Comparison of ENCODE assay signal across 8 cellular contexts in the genomic region with DNA sequence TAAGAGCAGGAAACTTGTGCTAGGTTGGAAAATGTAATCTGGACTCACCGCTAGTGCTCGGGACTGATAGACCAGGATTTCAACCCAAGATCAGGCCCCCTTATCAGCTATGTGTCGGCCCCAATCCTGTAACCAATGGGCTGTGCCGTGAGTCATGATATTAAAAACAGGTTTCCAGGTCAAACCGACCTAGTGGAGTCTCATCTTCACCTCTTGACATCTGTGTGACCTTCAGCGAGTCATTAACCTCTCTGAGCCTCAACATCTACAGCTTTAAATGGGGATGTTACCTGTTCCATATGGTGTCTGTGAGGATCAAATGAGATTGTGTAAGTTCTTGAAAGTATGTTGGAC. TPM values are rescaled to one million over a fixed set of nuclear protein-coding genes. Genes with fewer than 3 reads are reported as not detected.
A peak's percentile ranks its signal among the peaks of the same experiment; 100 is the strongest.
DNase-seq lines count a peak whose midpoint lies in the region; ATAC-seq and TF ChIP-seq lines count a peak whose summit lies in the region.

No MANE protein-coding gene starts in this region.

- no peaks in the 10 kb centered on the region for H3K27me3 Mint-ChIP-seq in endodermal cell (ENCODE audit: insufficient read depth)
- no peaks in the 10 kb centered on the region for H3K27me3 Mint-ChIP-seq in neural progenitor cell (ENCODE audit: insufficient read depth, low read depth)

- H3K9me3 Mint-ChIP-seq in endodermal cell (no peaks in the 10 kb centered on the region), neural progenitor cell (no peaks in the 10 kb centered on the region)

- peak overlapping the region; percentile 96 for H3K27ac Mint-ChIP-seq in endodermal cell
- no peak overlapping the region for H3K27ac Mint-ChIP-seq in neural progenitor cell

- POLR2A ChIA-PET in OCI-LY7 (lab: Charles Lee): interaction anchor here (1.1 kb wide), 1 partner anchor 70 kb away, joined by 3 read pairs; the partner anchor contains the start of gene CARHSP1

- H3K27me3 ChIP-seq in endodermal cell (ENCODE audit: control insufficient read depth, insufficient read depth, low read length, poor library complexity, severe bottlenecking): no peaks in the 10 kb centered on the region
- H3K27me3 ChIP-seq in neural progenitor cell: no peaks in the 10 kb centered on the region

- intact Hi-C loops in OCI-LY7 (cut with micrococcal nuclease; ENCODE audit: unreplicated experiment): loop anchor here (5.0 kb wide), 1 partner anchor 84 kb away; the partner anchor contains the start of gene LITAFD

- H3K36me3 ChIP-seq in OCI-LY7 (ENCODE audit: insufficient read depth, low read length) (peaks cover 49% of the 10 kb centered on the region), endodermal cell (ENCODE audit: control insufficient read depth, insufficient read depth, low read length) (peaks cover 50% of the 10 kb centered on the region), neural progenitor cell (no peaks in the 10 kb centered on the region)

- H4K20me1 ChIP-seq in OCI-LY7 (ENCODE audit: insufficient read depth, low read length) (peaks cover 13% of the 10 kb centered on the region), neural progenitor cell (ENCODE audit: low read depth) (peaks cover 5% of the 10 kb centered on the region)

- BruUV-seq in OCI-LY7 (replicated peaks; lab: Mats Ljungman, UMichigan): no TSS peak

- H3K4me1 Mint-ChIP-seq in endodermal cell (peaks cover 17% of the 10 kb centered on the region), neural progenitor cell (peaks cover 20% of the 10 kb centered on the region)

- no peaks in the 10 kb centered on the region for H3K9me3 ChIP-seq in OCI-LY7 (ENCODE audit: low read length)
- H3K9me3 ChIP-seq in endodermal cell (ENCODE audit: control insufficient read depth, low read length): no peaks in the 10 kb centered on the region
- no peaks in the 10 kb centered on the region for H3K9me3 ChIP-seq in neural progenitor cell (ENCODE audit: low read depth)

- peak overlapping the region; percentile 33 for H3K27ac ChIP-seq in OCI-LY7 (ENCODE audit: low read depth, low read length, poor library complexity, severe bottlenecking)
- no peak overlapping the region for H3K27ac ChIP-seq in endodermal cell (ENCODE audit: low read depth, low read length)
- no peak overlapping the region for H3K27ac ChIP-seq in neural progenitor cell

- TF ChIP-seq CTCF in OCI-LY7 (conservative IDR thresholded peaks at IDR 0.05; ENCODE audit: low read length) (no peak), endodermal cell (conservative IDR thresholded peaks at IDR 0.05) (no peak), neural progenitor cell (IDR thresholded peaks at IDR 0.05) (no peak)

- H3K36me3 Mint-ChIP-seq in endodermal cell (ENCODE audit: low read depth) (peaks cover 18% of the 10 kb centered on the region), neural progenitor cell (peaks cover 5% of the 10 kb centered on the region)

- peak overlapping the region; percentile 78 for H3K9ac ChIP-seq in endodermal cell (ENCODE audit: extremely low read depth, low read length, poor library complexity, severe bottlenecking)
- H3K9ac ChIP-seq in neural progenitor cell: peak overlapping the region; percentile 65

- H3K4me3 ChIP-seq in OCI-LY7 (ENCODE audit: low read depth, low read length, poor library complexity, severe bottlenecking) (peak overlapping the region; percentile 90), endodermal cell (ENCODE audit: low read length) (peak overlapping the region; percentile 94), neural progenitor cell (peak overlapping the region; percentile 71)

- DNase-seq in A172 (ENCODE audit: low spot score): peak; percentile 37
- peak; percentile 25 for DNase-seq in OCI-LY7 (ENCODE audit: low spot score)
- DNase-seq in endodermal cell: no peak
- DNase-seq in neural progenitor cell (ENCODE audit: low spot score): no peak
- DNase-seq in activated effector memory CD4-positive, alpha-beta T cell treated with Interleukin-2 at 50 U/mL for 16 hours: no peak
- no peak for DNase-seq in effector CD8-positive, alpha-beta T cell (lab: John Stamatoyannopoulos, UW)
- no peak for DNase-seq in NCI-H1694 (lab: John Stamatoyannopoulos, UW)

- WGBS in endodermal cell (ENCODE audit: insufficient coverage in 1 of 2, insufficient read length in 1 of 2), 2 experiments: 0 to 2% methylated on average over 6 of the region's 6 CpGs

- peak overlapping the region; percentile 91 for H3K4me3 Mint-ChIP-seq in endodermal cell
- peak overlapping the region; percentile 95 for H3K4me3 Mint-ChIP-seq in neural progenitor cell

- H3K4me1 ChIP-seq in OCI-LY7 (ENCODE audit: insufficient read depth, low read length, poor library complexity, severe bottlenecking): peaks cover 32% of the 10 kb centered on the region
- no peaks in the 10 kb centered on the region for H3K4me1 ChIP-seq in endodermal cell (ENCODE audit: control insufficient read depth, insufficient read depth, low read length)
- H3K4me1 ChIP-seq in neural progenitor cell: no peaks in the 10 kb centered on the region

- no peaks in the 10 kb centered on the region for H3K9me2 ChIP-seq in OCI-LY7 (ENCODE audit: insufficient read depth, low read length)

- H3K4me2 ChIP-seq in OCI-LY7 (ENCODE audit: low read length) (peak overlapping the region; percentile 91), neural progenitor cell (peak overlapping the region; percentile 98)

- H3F3A ChIP-seq in neural progenitor cell (ENCODE audit: low read depth): no peaks in the 10 kb centered on the region

- H2AFZ ChIP-seq in OCI-LY7 (ENCODE audit: low read length) (peak overlapping the region; percentile 10; the same call in 1 of the 2 replicates), neural progenitor cell (replicated peaks) (peak overlapping the region; percentile 83)

- CTCF ChIA-PET in OCI-LY7 (lab: Charles Lee; ENCODE audit: unreplicated experiment): no interaction called here

- H3K79me2 ChIP-seq in OCI-LY7 (ENCODE audit: insufficient read depth, low read depth, low read length) (peaks cover 57% of the 10 kb centered on the region), neural progenitor cell (ENCODE audit: low read depth) (peaks cover 61% of the 10 kb centered on the region)

- ATAC-seq in GM18907 (IDR thresholded peaks at IDR 0.05; ENCODE audit: unreplicated experiment): peak; percentile 12

RNA-seq across cellular contexts. Expression of gene PMM2, which starts 0.5 kb away (rescaled TPM):
- 34.7 and 43.8 TPM in 2 replicates for total RNA-seq in A172 (2014; rRNA removed; shearing (Covaris generic))
- total RNA-seq in OCI-LY7 (2014; rRNA removed; shearing (Covaris generic)): 39.1 and 41.1 TPM in 2 replicates
- total RNA-seq in OCI-LY7 (2022): 44.5 and 53.9 TPM in 2 replicates
- 10 to 100 TPM; 47.6 to 48.2 TPM for total RNA-seq in endodermal cell
- polyA plus RNA-seq in endodermal cell (2013, experiment 1 of 2): 18.2 TPM
- 19.4 TPM for polyA plus RNA-seq in endodermal cell (2013, experiment 2 of 2)
- total RNA-seq in neural progenitor cell (ENCODE audit: low replicate concordance): 12.5 and 22.2 TPM in 2 replicates

RNA-seq across cellular contexts. Expression of gene TMEM186, which starts 0.7 kb away (rescaled TPM):
- 5.9 and 8.0 TPM in 2 replicates for total RNA-seq in A172 (2014; rRNA removed; shearing (Covaris generic))
- total RNA-seq in OCI-LY7 (2014; rRNA removed; shearing (Covaris generic)): 8.5 and 11.7 TPM in 2 replicates
- total RNA-seq in OCI-LY7 (2022) (16.5 and 18.1 TPM in 2 replicates), endodermal cell (10 to 100 TPM; 10.9 to 14.0 TPM), neural progenitor cell (ENCODE audit: low replicate concordance) (6.4 and 9.9 TPM in 2 replicates)
- 9.9 TPM for polyA plus RNA-seq in endodermal cell (2013, experiment 1 of 2)
- polyA plus RNA-seq in endodermal cell (2013, experiment 2 of 2): 7.7 TPM

Comparison
In these comparisons a context has a peak if more than half of its experiments do, and no peak if none do; other contexts are left out.
1. DNase-seq: peak in A172 (single experiment) and OCI-LY7 (single experiment); none in endodermal cell (single experiment), neural progenitor cell (single experiment), activated effector memory CD4-positive, alpha-beta T cell treated with Interleukin-2 at 50 U/mL for 16 hours (single experiment), effector CD8-positive, alpha-beta T cell (single experiment) and NCI-H1694 (single experiment).
2. Peak in every context shown above with its lines, with median percentiles within 50 percentile points of each other: H3K4me3 ChIP-seq.